8 cellular contexts compared by ENCODE assay signal in genomic region chr7:102061981-102062390, GRCh38.
DNase-seq lines count a peak whose midpoint lies in the region; ATAC-seq, FAIRE-seq and TF ChIP-seq lines count a peak whose summit lies in the region.

No MANE protein-coding gene starts in this region.

- H2AFZ ChIP-seq in K562 (ENCODE audit: low read depth, low read length), result no peak overlapping the region
- H2AFZ ChIP-seq in MM.1S (ENCODE audit: low read length), result no peak overlapping the region

- no peak for TF ChIP-seq RAD21 in K562 (CRISPR knock-in tag; conservative IDR thresholded peaks at IDR 0.05 in 1 of 2, IDR thresholded peaks at IDR 0.05 in 1 of 2)

- CTCF ChIA-PET in K562 (lab: Yijun Ruan, JAX; ENCODE audit: low intra/inter-chr PET ratio), result no interaction called here

- FAIRE-seq in K562 (lab: Jason Lieb, UNC), result no peak

- H3K27ac ChIP-seq in K562 (ENCODE audit: extremely low read depth, low read depth, low read length) (no peak overlapping the region), testis (no peak overlapping the region), MM.1S (ENCODE audit: low read length) (no peak overlapping the region)

- H3K27me3 ChIP-seq in K562 (ENCODE audit: control insufficient read depth in 2 of 2, insufficient read depth in 2 of 2, low read length in 2 of 2) (no peaks in the 10 kb centered on the region), testis (no peaks in the 10 kb centered on the region), MM.1S (replicated peaks; ENCODE audit: insufficient read depth, low read length) (no peaks in the 10 kb centered on the region)

- peak; percentile 94 for DNase-seq in CD14-positive monocyte (ENCODE audit: low spot score)
- DNase-seq in K562 (ENCODE audit: extremely low read depth in 1 of 4, low spot score in 3 of 4), result no peak
- DNase-seq in testis, result no peak
- DNase-seq in NCI-H1417 treated with DMSO at 0.1 percent for 48 hours (lab: John Stamatoyannopoulos, UW), result no peak
- no peak for DNase-seq in NCI-H524 treated with DMSO at 0.1 percent for 48 hours (lab: John Stamatoyannopoulos, UW)
- no peak for DNase-seq in MM.1S

- POLR2A ChIA-PET in K562 (lab: Yijun Ruan, JAX), result no interaction called here

- no TSS peak for BruUV-seq in K562 (replicated peaks; lab: Mats Ljungman, UMichigan)

- H3K79me2 ChIP-seq in K562 (ENCODE audit: control insufficient read depth, insufficient read depth, low read length) (peaks cover 13% of the 10 kb centered on the region), MM.1S (ENCODE audit: low read length) (peaks cover 15% of the 10 kb centered on the region)

- in situ Hi-C loops in K562 (cut with MboI), result no loop called here

- TF ChIP-seq CTCF in CD14-positive monocyte (IDR thresholded peaks at IDR 0.05) (no peak), K562 (IDR thresholded peaks at IDR 0.05 in 2 of 3, conservative IDR thresholded peaks at IDR 0.05 in 1 of 3; ENCODE audit: insufficient read depth in 2 of 3, low read depth in 1 of 3, low read length in 3 of 3) (no peak), testis (IDR thresholded peaks at IDR 0.05) (no peak), MM.1S (IDR thresholded peaks at IDR 0.05; ENCODE audit: low read length) (no peak)

- peaks cover 19 to 21% of the 10 kb centered on the region in 2 experiments; a peak in 4 of 5 replicates for H3K4me1 ChIP-seq in K562 (replicated peaks in 1 of 2; ENCODE audit: control insufficient read depth in 2 of 2, insufficient read depth in 2 of 2, low read length in 2 of 2)
- H3K4me1 ChIP-seq in testis, result no peaks in the 10 kb centered on the region
- no peaks in the 10 kb centered on the region for H3K4me1 ChIP-seq in MM.1S (ENCODE audit: low read length)

- no peak overlapping the region for H3K4me2 ChIP-seq in K562 (ENCODE audit: insufficient read depth, low read length)
- H3K4me2 ChIP-seq in MM.1S (ENCODE audit: low read depth, low read length), result no peak overlapping the region

- H3K4me3 ChIP-seq in K562 (no peak overlapping the region), testis (no peak overlapping the region), MM.1S (ENCODE audit: low read length) (no peak overlapping the region)

- H4K20me1 ChIP-seq in K562 (replicated peaks; ENCODE audit: control insufficient read depth, insufficient read depth, low read length) (peaks cover 14% of the 10 kb centered on the region; the same call in 1 of the 2 replicates), MM.1S (ENCODE audit: insufficient read depth, low read length) (no peaks in the 10 kb centered on the region)

- TF ChIP-seq POLR2A in K562 (conservative IDR thresholded peaks at IDR 0.05) (no peak), testis (IDR thresholded peaks at IDR 0.05) (no peak)

- peaks cover 16 to 25% of the 10 kb centered on the region in 2 donors for H3K36me3 Mint-ChIP-seq in CD14-positive monocyte

- peak overlapping the region; percentile 91 to 99 (median 96) for H3K27ac Mint-ChIP-seq in CD14-positive monocyte

- H3K27me3 Mint-ChIP-seq in CD14-positive monocyte (ENCODE audit: low read depth in 3 of 3), result no peaks in the 10 kb centered on the region

- H3K4me3 Mint-ChIP-seq in CD14-positive monocyte, result no peak overlapping the region

- H3K4me1 Mint-ChIP-seq in CD14-positive monocyte, result peaks cover 35% of the 10 kb centered on the region

- H3K36me3 ChIP-seq in K562 (ENCODE audit: control insufficient read depth, insufficient read depth, low read length) (peaks cover 4% of the 10 kb centered on the region; the same call in 1 of the 3 replicates), testis (ENCODE audit: low read depth, missing control alignments) (no peaks in the 10 kb centered on the region), MM.1S (replicated peaks; ENCODE audit: insufficient read depth, low read length) (no peaks in the 10 kb centered on the region)

- WGBS in K562 (ENCODE audit: insufficient coverage, low coverage, missing lambda C conversion rate), result 71% methylated on average over 8 of the region's 8 CpGs
- 86 to 92% methylated on average over 8 of the region's 8 CpGs for WGBS in testis, 2 donors

- no peaks in the 10 kb centered on the region for H3K9me3 Mint-ChIP-seq in CD14-positive monocyte

- no peaks in the 10 kb centered on the region for H3K9me2 ChIP-seq in MM.1S (replicated peaks; ENCODE audit: insufficient read depth, low read length)

- no peaks in the 10 kb centered on the region for H3K9me1 ChIP-seq in K562 (ENCODE audit: control insufficient read depth, insufficient read depth, low read length)

- H3K9me3 ChIP-seq in K562 (replicated peaks; ENCODE audit: control insufficient read depth, insufficient read depth, low read depth, low read length) (no peaks in the 10 kb centered on the region), testis (no peaks in the 10 kb centered on the region), MM.1S (replicated peaks; ENCODE audit: insufficient read depth, low read length) (no peaks in the 10 kb centered on the region)

- ATAC-seq in GM19395 (IDR thresholded peaks at IDR 0.05; ENCODE audit: unreplicated experiment) (peak; percentile 91), HG03439 (IDR thresholded peaks at IDR 0.05; ENCODE audit: unreplicated experiment) (peak; percentile 67), K562 (no peak; the same call in 2 of the 3 replicates)

- H3K9ac ChIP-seq in K562 (ENCODE audit: insufficient read depth in 1 of 2, low read depth in 2 of 2, low read length in 2 of 2), result peak overlapping the region in 1 of 2 experiments; percentile 66; a peak in 1 of 4 replicates
- H3K9ac ChIP-seq in MM.1S (ENCODE audit: low read length), result no peak overlapping the region

- TF ChIP-seq EP300 in K562 (IDR thresholded peaks at IDR 0.05; ENCODE audit: low read length), result no peak

- intact Hi-C loops in CD14-positive monocyte (cut with micrococcal nuclease), result loop anchor here (5.0 to 10.0 kb wide), 2 partner anchors 167 to 205 kb away; no protein-coding TSS in a partner anchor
- intact Hi-C loops in K562 (cut with micrococcal nuclease), result no loop called here
- intact Hi-C loops in testis (cut with DNase I; ENCODE audit: low total_unique reads), result no loop called here

- no peaks in the 10 kb centered on the region for H3F3A ChIP-seq in MM.1S (ENCODE audit: insufficient read depth, low read length)

TF ChIP-seq in K562, 482 proteins besides CTCF, POLR2A, EP300 and RAD21:
- TF ChIP-seq, protein P1, sequence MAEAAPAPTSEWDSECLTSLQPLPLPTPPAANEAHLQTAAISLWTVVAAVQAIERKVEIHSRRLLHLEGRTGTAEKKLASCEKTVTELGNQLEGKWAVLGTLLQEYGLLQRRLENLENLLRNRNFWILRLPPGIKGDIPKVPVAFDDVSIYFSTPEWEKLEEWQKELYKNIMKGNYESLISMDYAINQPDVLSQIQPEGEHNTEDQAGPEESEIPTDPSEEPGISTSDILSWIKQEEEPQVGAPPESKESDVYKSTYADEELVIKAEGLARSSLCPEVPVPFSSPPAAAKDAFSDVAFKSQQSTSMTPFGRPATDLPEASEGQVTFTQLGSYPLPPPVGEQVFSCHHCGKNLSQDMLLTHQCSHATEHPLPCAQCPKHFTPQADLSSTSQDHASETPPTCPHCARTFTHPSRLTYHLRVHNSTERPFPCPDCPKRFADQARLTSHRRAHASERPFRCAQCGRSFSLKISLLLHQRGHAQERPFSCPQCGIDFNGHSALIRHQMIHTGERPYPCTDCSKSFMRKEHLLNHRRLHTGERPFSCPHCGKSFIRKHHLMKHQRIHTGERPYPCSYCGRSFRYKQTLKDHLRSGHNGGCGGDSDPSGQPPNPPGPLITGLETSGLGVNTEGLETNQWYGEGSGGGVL (CRISPR knock-in tag; IDR thresholded peaks at IDR 0.05), result no peak
- TF ChIP-seq ZFP36 (IDR thresholded peaks at IDR 0.05; ENCODE audit: low read depth, low read length, partially characterized antibody), result peak; percentile 16
- TF ChIP-seq ADNP (tag; IDR thresholded peaks at IDR 0.05), result 0 out of 2 replicates have a peak, but pooled peaks have one; percentile 1

Comparison
In these comparisons a context has a peak if more than half of its experiments do, and no peak if none do; other contexts are left out.
1. intact Hi-C loops: an anchor here in CD14-positive monocyte (5.0 to 10.0 kb wide); none called in K562 and testis.